ENCODE assay signal across 8 cellular contexts in genomic region chrY:7273587-7274203, GRCh38.
DNase-seq lines count a peak whose midpoint lies in the region; ATAC-seq, FAIRE-seq and TF ChIP-seq lines count a peak whose summit lies in the region.

No MANE protein-coding gene starts in this region.

- 0 out of 2 replicates have a peak, but pooled peaks have one; percentile 30 for TF ChIP-seq POLR2A in GM12891 (IDR thresholded peaks at IDR 0.05; ENCODE audit: low read depth, low read length)
- TF ChIP-seq POLR2A in spleen (IDR thresholded peaks at IDR 0.05) = no peak

- WGBS in spleen, 5 donors = 0 to 1% (median 1%) methylated on average over 22 to 65 of the region's 65 CpGs; no CpG with 5 or more reads in 2 of the 5 donors

- H3K4me1 ChIP-seq in spleen = peaks cover 0 to 54% (median 12%) of the 10 kb centered on the region in 6 donors

- peak overlapping the region; percentile 98 for H3K27ac Mint-ChIP-seq in activated CD4-positive, alpha-beta T cell treated with anti-CD3 and anti-CD28 coated beads, Interleukin-2, amount 10 ng/mL, durations not matched to agents 7 days and 5 days

- peaks cover 21% of the 10 kb centered on the region for H3K36me3 Mint-ChIP-seq in activated CD4-positive, alpha-beta T cell treated with anti-CD3 and anti-CD28 coated beads, Interleukin-2, amount 10 ng/mL, durations not matched to agents 7 days and 5 days (ENCODE audit: low read depth)

- CTCF ChIA-PET in activated CD4-positive, alpha-beta T cell treated with anti-CD3 and anti-CD28 coated beads, Interleukin-2, amount 10 ng/mL, durations not matched to agents 7 days and 5 days (lab: Charles Lee) = no interaction called here

- peak; percentile 62 for ATAC-seq in HG03469 (IDR thresholded peaks at IDR 0.05; ENCODE audit: unreplicated experiment)
- no peak for ATAC-seq in GM19463 (IDR thresholded peaks at IDR 0.05; ENCODE audit: unreplicated experiment)

- peak; percentile 91 for FAIRE-seq in GM12891 (lab: Jason Lieb, UNC)

- H3K4me3 Mint-ChIP-seq in activated CD4-positive, alpha-beta T cell treated with anti-CD3 and anti-CD28 coated beads, Interleukin-2, amount 10 ng/mL, durations not matched to agents 7 days and 5 days = peak overlapping the region; percentile 95

- H3K27ac ChIP-seq in spleen = peak overlapping the region in 3 of 8 donors; percentile 83 to 90 (median 89)

- no peaks in the 10 kb centered on the region for H3K27me3 ChIP-seq in spleen (replicated peaks in 1 of 7)

- H3K9me3 ChIP-seq in spleen = no peaks in the 10 kb centered on the region

- POLR2A ChIA-PET in activated CD4-positive, alpha-beta T cell treated with anti-CD3 and anti-CD28 coated beads, Interleukin-2, amount 10 ng/mL, durations not matched to agents 7 days and 5 days (lab: Charles Lee) = interaction anchor here (0.5 to 0.7 kb wide), 2 partner anchors 69 to 1053 kb away, joined by 3 read pairs; no protein-coding TSS in a partner anchor

- H3K9me3 Mint-ChIP-seq in activated CD4-positive, alpha-beta T cell treated with anti-CD3 and anti-CD28 coated beads, Interleukin-2, amount 10 ng/mL, durations not matched to agents 7 days and 5 days = no peaks in the 10 kb centered on the region

- peaks cover 26% of the 10 kb centered on the region for H3K4me1 Mint-ChIP-seq in activated CD4-positive, alpha-beta T cell treated with anti-CD3 and anti-CD28 coated beads, Interleukin-2, amount 10 ng/mL, durations not matched to agents 7 days and 5 days

- DNase-seq in GM12891 (ENCODE audit: insufficient read length, low spot score) (peak; percentile 63), glomerular visceral epithelial cell (ENCODE audit: extremely low spot score) (peak; percentile 85), NCI-H146 (lab: John Stamatoyannopoulos, UW) (no peak), spleen (no peak)
- peak; percentile 93 for DNase-seq in activated CD4-positive, alpha-beta T cell treated with anti-CD3 and anti-CD28 coated beads, Interleukin-2, amount 10 ng/mL, durations not matched to agents 7 days and 5 days
- DNase-seq in stimulated activated CD4-positive, alpha-beta T cell treated with anti-CD3 and anti-CD28 coated beads, TNF-alpha, amount 100 ng/mL, for 1 hour (ENCODE audit: low read depth in 3 of 3, low spot score in 1 of 3) = peak in 2 of 3 donors; percentile 65 to 80

- peak in 4 of 11 experiments; percentile 8 to 28 (median 19) for TF ChIP-seq CTCF in spleen (IDR thresholded peaks at IDR 0.05 in 8 of 11, conservative IDR thresholded peaks at IDR 0.05 in 3 of 11)

- H3K27me3 Mint-ChIP-seq in activated CD4-positive, alpha-beta T cell treated with anti-CD3 and anti-CD28 coated beads, Interleukin-2, amount 10 ng/mL, durations not matched to agents 7 days and 5 days = no peaks in the 10 kb centered on the region

- H3K36me3 ChIP-seq in spleen = no peaks in the 10 kb centered on the region

- H3K4me3 ChIP-seq in spleen = peak overlapping the region in 3 of 8 donors; percentile 72 to 81 (median 79)

- intact Hi-C loops in spleen (cut with DNase I; ENCODE audit: low total_unique reads) = no loop called here

TF ChIP-seq in GM12891, 5 proteins besides CTCF, POLR2A, EP300 and RAD21:
- TF ChIP-seq POU2F2 (IDR thresholded peaks at IDR 0.05; ENCODE audit: low read depth, low read length) (no peak), TAF1 (IDR thresholded peaks at IDR 0.05; ENCODE audit: low read depth, low read length) (no peak), SPI1 (IDR thresholded peaks at IDR 0.05; ENCODE audit: low read depth, low read length) (no peak), POLR2AphosphoS5 (IDR thresholded peaks at IDR 0.05; ENCODE audit: low read depth, low read length) (no peak), PAX5 (IDR thresholded peaks at IDR 0.05; ENCODE audit: insufficient read depth, low read length, severe bottlenecking) (no peak)

Comparison
In these comparisons a context has a peak if more than half of its experiments do, and no peak if none do; other contexts are left out.
1. DNase-seq: peak in GM12891 (single experiment), activated CD4-positive, alpha-beta T cell treated with anti-CD3 and anti-CD28 coated beads, Interleukin-2, amount 10 ng/mL, durations not matched to agents 7 days and 5 days (single experiment), glomerular visceral epithelial cell (single experiment) and stimulated activated CD4-positive, alpha-beta T cell treated with anti-CD3 and anti-CD28 coated beads, TNF-alpha, amount 100 ng/mL, for 1 hour (2 of 3); none in NCI-H146 (single experiment) and spleen (single experiment).